ENCODE assay signal across 9 cellular contexts in the genomic region with DNA sequence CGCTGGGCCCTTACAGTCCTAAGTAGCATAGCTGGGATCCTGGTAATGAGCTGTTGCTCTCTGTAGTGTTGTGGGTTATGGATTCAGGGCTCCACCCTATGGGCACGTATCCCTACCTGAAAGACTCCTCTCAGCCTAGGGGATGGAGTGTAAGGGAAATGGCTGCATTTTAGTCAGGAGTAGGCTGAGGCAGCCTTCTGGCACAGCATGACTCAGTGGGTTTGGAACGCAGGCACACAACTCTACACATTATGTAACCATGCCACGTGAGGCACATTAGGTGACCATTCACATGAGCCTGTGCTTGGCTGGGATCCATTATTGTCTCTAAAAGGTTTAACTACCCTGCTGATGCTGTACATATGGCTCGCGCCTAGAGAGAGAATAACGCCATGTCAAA. TPM values are rescaled to one million over a fixed set of nuclear protein-coding genes. Genes with fewer than 3 reads are reported as not detected.
DNase-seq lines count a peak whose midpoint lies in the region; ATAC-seq and TF ChIP-seq lines count a peak whose summit lies in the region.
"Had no signal": no experiment of that assay in that cellular context is flagged by ENCODE, and none has a peak within 500 bp of the region (broad histone marks: within the 10 kb centered on the region; RNA-seq: fewer than 3 reads in every experiment).

No MANE protein-coding gene starts in this region.

- no peak for TF ChIP-seq CTCF in esophagus squamous epithelium (IDR thresholded peaks at IDR 0.05)

- H3K4me1 ChIP-seq in esophagus squamous epithelium: peaks cover 0 to 8% (median 0%) of the 10 kb centered on the region in 3 donors

- DNase-seq in COR-L47 (lab: John Stamatoyannopoulos, UW): peak; percentile 42
- DNase-seq in HT1080 (ENCODE audit: low read depth): peak; percentile 94
- peak; percentile 84 for DNase-seq in astrocyte of the hippocampus (ENCODE audit: low read depth, low spot score)
- peak; percentile 29 for DNase-seq in iPS-NIHi11 (ENCODE audit: low spot score)
- DNase-seq in NOMO-1 treated with DMSO at 0.1 percent for 48 hours (lab: John Stamatoyannopoulos, UW; ENCODE audit: unreplicated experiment): no peak
- no peak for DNase-seq in esophagus squamous epithelium (lab: John Stamatoyannopoulos, UW)
- DNase-seq in NCI-H1092 treated with DMSO at 0.1 percent for 48 hours (lab: John Stamatoyannopoulos, UW): no peak
- DNase-seq: NCI-H1436 had no signal

- H3K9me3 ChIP-seq in esophagus squamous epithelium: no peaks in the 10 kb centered on the region

- no peak overlapping the region for H3K4me3 ChIP-seq in esophagus squamous epithelium

- H3K27ac ChIP-seq in esophagus squamous epithelium: peak overlapping the region in 1 of 4 donors; percentile 14

- ATAC-seq in GM21447 (IDR thresholded peaks at IDR 0.05; ENCODE audit: unreplicated experiment): no peak

- peaks cover 0 to 63% (median 3%) of the 10 kb centered on the region in 3 donors for H3K36me3 ChIP-seq in esophagus squamous epithelium

- WGBS in esophagus squamous epithelium, 2 donors: 73 to 75% methylated on average over 7 of the region's 7 CpGs

- intact Hi-C loops in esophagus squamous epithelium (cut with DNase I): no loop called here

- no peak for TF ChIP-seq POLR2A in esophagus squamous epithelium (IDR thresholded peaks at IDR 0.05)

- H3K27me3 ChIP-seq in esophagus squamous epithelium: no peaks in the 10 kb centered on the region

RNA-seq across cellular contexts. Expression of a gene that starts 27.8 kb away (rescaled TPM):
- total RNA-seq in HT1080 (2014; rRNA removed; shearing (Covaris generic)): 126 and 149 TPM in 2 replicates
- polyA plus RNA-seq in HT1080 (2015; cell fraction: cytosol; rRNA removed): 66.8 and 85.9 TPM in 2 replicates
- 29.9 and 33.2 TPM in 2 replicates for polyA plus RNA-seq in HT1080 (2015; cell fraction: nucleus; rRNA removed)
- 10 to 100 TPM; 49.2 to 84.7 (median 53.3) TPM for total RNA-seq in esophagus squamous epithelium

Comparison
In these comparisons a context has a peak if more than half of its experiments do, and no peak if none do; other contexts are left out.
1. DNase-seq: peak in COR-L47 (single experiment), HT1080 (single experiment), astrocyte of the hippocampus (single experiment) and iPS-NIHi11 (single experiment); none in NOMO-1 treated with DMSO at 0.1 percent for 48 hours (single experiment), esophagus squamous epithelium (single experiment) and NCI-H1092 treated with DMSO at 0.1 percent for 48 hours (single experiment).